Comparison of ENCODE assay signal across 14 cellular contexts in genomic region chr1:10204003-10204642, GRCh38.
"Had no signal": no experiment of that assay in that cellular context is flagged by ENCODE, and none has a peak within 500 bp of the region (broad histone marks: within the 10 kb centered on the region; RNA-seq: fewer than 3 reads in every experiment).

No MANE protein-coding gene starts in this region.

- H3K27me3 ChIP-seq: gastroesophageal sphincter, right lobe of liver, upper lobe of left lung had no signal

- H3K9me3 ChIP-seq: gastroesophageal sphincter, right lobe of liver, upper lobe of left lung had no signal

- FAIRE-seq: astrocyte, keratinocyte had no signal

- H3K36me3 ChIP-seq: gastroesophageal sphincter, right lobe of liver, upper lobe of left lung had no signal

- H3K27ac ChIP-seq: gastroesophageal sphincter, right lobe of liver, upper lobe of left lung had no signal

- ATAC-seq: activated CD4-positive, CD25-positive, alpha-beta regulatory T cell treated with anti-CD3 and anti-CD28 coated beads, Interleukin-2, amount 50 U/mL, for 24 hours; gastroesophageal sphincter; right lobe of liver had no signal

- DNase-seq: activated T-cell treated with anti-CD3 and anti-CD28 coated beads, Interleukin-2, amount 50 U/mL, for 48 hours; cortex of kidney; effector CD8-positive, alpha-beta T cell; mesendoderm; posterior cingulate gyrus; stimulated activated CD4-positive, alpha-beta T cell treated with anti-CD3 and anti-CD28 coated beads, Interleukin-2, amount 100 ng/mL, for 48 hours; stimulated activated CD8-positive, alpha-beta memory T cell treated with anti-CD3 and anti-CD28 coated beads, Interleukin-4, amount 100 ng/mL, for 48 hours; SW 1271; upper lobe of left lung had no signal

- H3K4me3 ChIP-seq: gastroesophageal sphincter, right lobe of liver, upper lobe of left lung had no signal

- H3K4me1 ChIP-seq: right lobe of liver had no signal
